ENCODE assay signal across 9 cellular contexts in genomic region chr10:35208536-35208935, GRCh38.
A peak's percentile ranks its signal among the peaks of the same experiment; 100 is the strongest.
DNase-seq lines count a peak whose midpoint lies in the region; ATAC-seq lines count a peak whose summit lies in the region.
"Had no signal": no experiment of that assay in that cellular context is flagged by ENCODE, and none has a peak within 500 bp of the region (broad histone marks: within the 10 kb centered on the region; RNA-seq: fewer than 3 reads in every experiment).

No MANE protein-coding gene starts in this region.

- H3K27ac Mint-ChIP-seq in CD4-positive, CD25-positive, alpha-beta regulatory T cell, result peak overlapping the region; percentile 45 to 96 (median 90)
- peak overlapping the region; percentile 83 to 90 for H3K27ac Mint-ChIP-seq in activated naive CD4-positive, alpha-beta T cell treated with anti-CD3 and anti-CD28 coated beads, Interleukin-2, amount 50 U/mL, for 72 hours

- H3K9me3 ChIP-seq in CD4-positive, CD25-positive, alpha-beta regulatory T cell (ENCODE audit: control insufficient read depth in 2 of 2, low read length in 2 of 2), result no peaks in the 10 kb centered on the region

- peak overlapping the region; percentile 16 to 81 (median 72) for H3K4me3 Mint-ChIP-seq in CD4-positive, CD25-positive, alpha-beta regulatory T cell

- no peaks in the 10 kb centered on the region for H3K27me3 ChIP-seq in CD4-positive, CD25-positive, alpha-beta regulatory T cell (ENCODE audit: control insufficient read depth, insufficient read depth, low read length)

- H3K27ac ChIP-seq in CD4-positive, CD25-positive, alpha-beta regulatory T cell (ENCODE audit: insufficient read depth, low read length, poor library complexity, severe bottlenecking), result peak overlapping the region; percentile 81

- peak in 2 of 3 donors; percentile 12 to 93 for DNase-seq in CD4-positive, CD25-positive, alpha-beta regulatory T cell
- DNase-seq in activated naive CD4-positive, alpha-beta T cell treated with anti-CD3 and anti-CD28 coated beads, Interleukin-2, amount 50 U/mL, for 72 hours (ENCODE audit: low spot score in 2 of 2), result peak in 1 of 2 donors; percentile 40
- DNase-seq in NCI-H187 treated with DMSO at 0.1 percent for 48 hours (lab: John Stamatoyannopoulos, UW) (no peak), germinal center (ENCODE audit: low spot score) (no peak), NCI-H748 (lab: John Stamatoyannopoulos, UW; ENCODE audit: unreplicated experiment) (no peak), dedifferentiated amniotic fluid mesenchymal stem cell (ENCODE audit: extremely low spot score) (no peak)

- no peaks in the 10 kb centered on the region for H3K9me3 Mint-ChIP-seq in CD4-positive, CD25-positive, alpha-beta regulatory T cell
- no peaks in the 10 kb centered on the region for H3K9me3 Mint-ChIP-seq in activated naive CD4-positive, alpha-beta T cell treated with anti-CD3 and anti-CD28 coated beads, Interleukin-2, amount 50 U/mL, for 72 hours

- H3K4me1 ChIP-seq in CD4-positive, CD25-positive, alpha-beta regulatory T cell (ENCODE audit: control insufficient read depth, insufficient read depth, low read length, poor library complexity, severe bottlenecking), result peaks cover 11% of the 10 kb centered on the region

- no peaks in the 10 kb centered on the region for H3K27me3 Mint-ChIP-seq in CD4-positive, CD25-positive, alpha-beta regulatory T cell

- H3K36me3 ChIP-seq in CD4-positive, CD25-positive, alpha-beta regulatory T cell (ENCODE audit: control insufficient read depth, insufficient read depth, low read length), result peaks cover 3% of the 10 kb centered on the region

- peaks cover 17 to 24% (median 22%) of the 10 kb centered on the region in 4 donors for H3K4me1 Mint-ChIP-seq in CD4-positive, CD25-positive, alpha-beta regulatory T cell

- H3K36me3 Mint-ChIP-seq in CD4-positive, CD25-positive, alpha-beta regulatory T cell, result peaks cover 10% of the 10 kb centered on the region
- peaks cover 16 to 37% of the 10 kb centered on the region in 2 donors for H3K36me3 Mint-ChIP-seq in activated naive CD4-positive, alpha-beta T cell treated with anti-CD3 and anti-CD28 coated beads, Interleukin-2, amount 50 U/mL, for 72 hours

- H3K4me3 ChIP-seq in CD4-positive, CD25-positive, alpha-beta regulatory T cell (ENCODE audit: low read depth, low read length), result peak overlapping the region; percentile 85
- H3K4me3 ChIP-seq: skin epidermis had no signal

- peak; percentile 53 to 67 for ATAC-seq in CD4-positive, CD25-positive, alpha-beta regulatory T cell (ENCODE audit: low read depth in 2 of 2)
- ATAC-seq in GM19351 (IDR thresholded peaks at IDR 0.05; ENCODE audit: unreplicated experiment) (peak; percentile 91), HG03135 (IDR thresholded peaks at IDR 0.05; ENCODE audit: unreplicated experiment) (peak; percentile 83)
- ATAC-seq in activated naive CD4-positive, alpha-beta T cell treated with anti-CD3 and anti-CD28 coated beads, Interleukin-2, amount 50 U/mL, for 72 hours, result peak; percentile 91 to 96

Comparison
In these comparisons a context has a peak if more than half of its experiments do, and no peak if none do; other contexts are left out.
1. DNase-seq: peak in CD4-positive, CD25-positive, alpha-beta regulatory T cell (2 of 3); none in NCI-H187 treated with DMSO at 0.1 percent for 48 hours (single experiment), germinal center (single experiment), NCI-H748 (single experiment) and dedifferentiated amniotic fluid mesenchymal stem cell (single experiment).
2. Peak in every context shown above with its lines, with median percentiles within 50 percentile points of each other: ATAC-seq.